In genomic region chr3:116037954-116038911, GRCh38 we compare ENCODE assay signal across 10 cellular contexts.
DNase-seq lines count a peak whose midpoint lies in the region; ATAC-seq and TF ChIP-seq lines count a peak whose summit lies in the region.
"Had no signal": no experiment of that assay in that cellular context is flagged by ENCODE, and none has a peak within 500 bp of the region (broad histone marks: within the 10 kb centered on the region; RNA-seq: fewer than 3 reads in every experiment).

No MANE protein-coding gene starts in this region.

- no peak for TF ChIP-seq CTCF in fibroblast of mammary gland (conservative IDR thresholded peaks at IDR 0.05; ENCODE audit: control insufficient read depth, insufficient read depth, low read depth, low read length)
- TF ChIP-seq CTCF in omental fat pad (IDR thresholded peaks at IDR 0.05): no peak

- in situ Hi-C loops in ACHN (cut with HindIII; ENCODE audit: low pct_ligation_motif_present, low pct_unique_long_range_greater_than_20kb, low sequenced_read_pairs): no loop called here

- no peak overlapping the region for H3K4me3 ChIP-seq in fibroblast of mammary gland (ENCODE audit: control insufficient read depth, low read depth, low read length)
- H3K4me3 ChIP-seq: ascending aorta, thoracic aorta had no signal

- ATAC-seq in GM18868 (IDR thresholded peaks at IDR 0.05; ENCODE audit: unreplicated experiment): peak; percentile 97
- ATAC-seq in HG02623 (IDR thresholded peaks at IDR 0.05; ENCODE audit: unreplicated experiment): peak; percentile 99
- no peak for ATAC-seq in omental fat pad (ENCODE audit: low FRiP score)

- DNase-seq in KG1 (lab: John Stamatoyannopoulos, UW) (peak; percentile 3), fibroblast of mammary gland (ENCODE audit: low read depth) (peak; percentile 20), superior temporal gyrus (ENCODE audit: extremely low spot score) (no peak), ACHN (no peak), HK-2 (ENCODE audit: unreplicated experiment) (no peak), omental fat pad (ENCODE audit: low spot score) (no peak)

Comparison
In these comparisons a context has a peak if more than half of its experiments do, and no peak if none do; other contexts are left out.
1. DNase-seq: peak in KG1 (single experiment) and fibroblast of mammary gland (single experiment); none in superior temporal gyrus (single experiment), ACHN (single experiment), HK-2 (single experiment) and omental fat pad (single experiment).